Comparison of ENCODE assay signal across 15 cellular contexts in genomic region chr3:30440880-30441279, GRCh38.
DNase-seq lines count a peak whose midpoint lies in the region; ATAC-seq, FAIRE-seq and TF ChIP-seq lines count a peak whose summit lies in the region.
"Had no signal": no experiment of that assay in that cellular context is flagged by ENCODE, and none has a peak within 500 bp of the region (broad histone marks: within the 10 kb centered on the region; RNA-seq: fewer than 3 reads in every experiment).

No MANE protein-coding gene starts in this region.

- H3K9ac ChIP-seq in liver (ENCODE audit: low read depth in 1 of 2, low read length in 2 of 2): no peak overlapping the region
- no peak overlapping the region for H3K9ac ChIP-seq in HepG2 (ENCODE audit: insufficient read depth, low read depth, low read length)

- no peak for TF ChIP-seq RAD21 in liver (IDR thresholded peaks at IDR 0.05)
- TF ChIP-seq RAD21 in HepG2 (CRISPR knock-in tag; IDR thresholded peaks at IDR 0.05): no peak

- no peak overlapping the region for H3K4me3 Mint-ChIP-seq in stimulated activated memory B cell treated with anti-CD40 and anti-IgM and Interleukin-4, amounts not matched to agents 10 μg/mL and 1 μg/mL and 100 μg/mL, for 72 hours
- H3K4me3 Mint-ChIP-seq: activated T-cell treated with anti-CD3 and anti-CD28 coated beads, Interleukin-2, amount 50 U/mL, for 24 hours; effector memory CD8-positive, alpha-beta T cell; IgD-negative memory B cell; T-helper 1 cell treated with Interleukin-12 subunit alpha and Interleukin-12 subunit beta and Interleukin-4 antibody, amounts not matched to agents 30 μg/mL and 1 μg/mL, for 36 hours had no signal

- CTCF ChIA-PET in HepG2 (lab: Yijun Ruan, JAX; ENCODE audit: low intra/inter-chr PET ratio, low total read pairs): no interaction called here

- no peak overlapping the region for H3K27ac ChIP-seq in liver (ENCODE audit: low read depth in 1 of 2, low read length in 2 of 2)
- H3K27ac ChIP-seq in HepG2 (ENCODE audit: extremely low read length, insufficient read depth, low read length): no peak overlapping the region
- peak overlapping the region; percentile 12 to 44 for H3K27ac ChIP-seq in prostate gland
- H3K27ac ChIP-seq: right lobe of liver had no signal

- no peak for DNase-seq in HepG2 (ENCODE audit: low spot score)
- peak in 1 of 2 donors; percentile 42 for DNase-seq in left colon
- peak; percentile 32 for DNase-seq in prostate gland (ENCODE audit: low spot score)
- no peak for DNase-seq in AML-193 (lab: John Stamatoyannopoulos, UW)
- DNase-seq: 8988T; activated T-cell treated with anti-CD3 and anti-CD28 coated beads, Interleukin-2, amount 50 U/mL, for 24 hours; effector memory CD8-positive, alpha-beta T cell; NCI-H1417 treated with DMSO at 0.1 percent for 48 hours; right lobe of liver had no signal

- intact Hi-C loops in HepG2 (cut with micrococcal nuclease; ENCODE audit: unreplicated experiment) (no loop called here), left colon (cut with DNase I, micrococcal nuclease) (no loop called here), prostate gland (cut with DNase I) (loop anchor here (2.0 to 5.0 kb wide), 3 partner anchors 78 to 241 kb away; partner anchors contain the start of gene TGFBR2)

- BruUV-seq in HepG2 (replicated peaks; lab: Mats Ljungman, UMichigan): no TSS peak

- WGBS in liver: 65% methylated on average over 3 of the region's 3 CpGs
- 91% methylated on average over 3 of the region's 3 CpGs for WGBS in HepG2 (ENCODE audit: low lambda C conversion rate)
- 16% methylated on average over 3 of the region's 3 CpGs for WGBS in prostate gland

- no peaks in the 10 kb centered on the region for H3K36me3 Mint-ChIP-seq in stimulated activated memory B cell treated with anti-CD40 and anti-IgM and Interleukin-4, amounts not matched to agents 10 μg/mL and 1 μg/mL and 100 μg/mL, for 72 hours
- H3K36me3 Mint-ChIP-seq: IgD-negative memory B cell had no signal

- H3K27me3 ChIP-seq in liver (ENCODE audit: control insufficient read depth in 4 of 4, insufficient read depth in 4 of 4, low read length in 3 of 4) (no peaks in the 10 kb centered on the region), HepG2 (ENCODE audit: control insufficient read depth in 1 of 2, insufficient read depth in 2 of 2, low read length in 2 of 2) (no peaks in the 10 kb centered on the region), prostate gland (replicated peaks; ENCODE audit: insufficient read depth) (no peaks in the 10 kb centered on the region)
- H3K27me3 ChIP-seq: right lobe of liver had no signal

- in situ Hi-C loops in HepG2 (cut with HindIII; ENCODE audit: extremely low pct_ligation_motif_present, low pct_unique_long_range_greater_than_20kb): no loop called here

- H3K4me1 Mint-ChIP-seq in stimulated activated memory B cell treated with anti-CD40 and anti-IgM and Interleukin-4, amounts not matched to agents 10 μg/mL and 1 μg/mL and 100 μg/mL, for 72 hours: peaks cover 27% of the 10 kb centered on the region

- no peaks in the 10 kb centered on the region for H3K27me3 Mint-ChIP-seq in stimulated activated memory B cell treated with anti-CD40 and anti-IgM and Interleukin-4, amounts not matched to agents 10 μg/mL and 1 μg/mL and 100 μg/mL, for 72 hours
- H3K27me3 Mint-ChIP-seq: activated T-cell treated with anti-CD3 and anti-CD28 coated beads, Interleukin-2, amount 50 U/mL, for 24 hours; effector memory CD8-positive, alpha-beta T cell had no signal

- H3K4me1 ChIP-seq in liver (ENCODE audit: control insufficient read depth in 4 of 4, insufficient read depth in 4 of 4, low read length in 3 of 4) (no peaks in the 10 kb centered on the region), HepG2 (ENCODE audit: insufficient read depth, low read length) (peaks cover 19% of the 10 kb centered on the region), prostate gland (replicated peaks) (no peaks in the 10 kb centered on the region)
- H3K4me1 ChIP-seq: right lobe of liver had no signal

- no peak overlapping the region for H3K4me2 ChIP-seq in HepG2 (ENCODE audit: low read depth, low read length)

- H3K4me3 ChIP-seq in liver (ENCODE audit: low read depth in 1 of 3, low read length in 3 of 3) (no peak overlapping the region), HepG2 (replicated peaks in 1 of 3; ENCODE audit: insufficient read depth in 1 of 3, low read depth in 2 of 3, low read length in 3 of 3) (no peak overlapping the region), prostate gland (no peak overlapping the region)
- H3K4me3 ChIP-seq: right lobe of liver had no signal

- FAIRE-seq in HepG2 (lab: Jason Lieb, UNC): no peak

- no peak for TF ChIP-seq EP300 in HepG2 (IDR thresholded peaks at IDR 0.05; ENCODE audit: low read depth in 2 of 2, low read length in 2 of 2)
- TF ChIP-seq EP300 in HepG2 (CRISPR knock-in tag; IDR thresholded peaks at IDR 0.05; ENCODE audit: borderline replicate concordance): no peak

- H3K36me3 ChIP-seq in liver (ENCODE audit: control insufficient read depth in 4 of 4, insufficient read depth in 3 of 4, low read depth in 1 of 4, low read length in 3 of 4) (no peaks in the 10 kb centered on the region), HepG2 (replicated peaks in 1 of 2; ENCODE audit: control insufficient read depth in 1 of 2, insufficient read depth in 2 of 2, low read length in 2 of 2) (no peaks in the 10 kb centered on the region), prostate gland (no peaks in the 10 kb centered on the region)
- H3K36me3 ChIP-seq: right lobe of liver had no signal

- H3K9me3 Mint-ChIP-seq in stimulated activated memory B cell treated with anti-CD40 and anti-IgM and Interleukin-4, amounts not matched to agents 10 μg/mL and 1 μg/mL and 100 μg/mL, for 72 hours: peaks cover 3% of the 10 kb centered on the region
- H3K9me3 Mint-ChIP-seq: effector memory CD8-positive, alpha-beta T cell; IgD-negative memory B cell had no signal

- ATAC-seq in HepG2: no peak
- peak; percentile 27 for ATAC-seq in left colon
- no peak for ATAC-seq in GM19035 (IDR thresholded peaks at IDR 0.05; ENCODE audit: unreplicated experiment)
- ATAC-seq in stimulated activated memory B cell treated with anti-CD40 and anti-IgM and Interleukin-4, amounts not matched to agents 10 μg/mL and 1 μg/mL and 100 μg/mL, for 72 hours: no peak
- no peak for ATAC-seq in HG02973 (IDR thresholded peaks at IDR 0.05; ENCODE audit: unreplicated experiment)
- ATAC-seq: effector memory CD8-positive, alpha-beta T cell had no signal

- no peak overlapping the region for H2AFZ ChIP-seq in HepG2 (ENCODE audit: low read length)

- no peaks in the 10 kb centered on the region for H4K20me1 ChIP-seq in HepG2 (ENCODE audit: insufficient read depth, low read length)

- TF ChIP-seq CTCF in liver (IDR thresholded peaks at IDR 0.05; ENCODE audit: low read depth, low read length, missing input control) (no peak), HepG2 (CRISPR knock-in tag; IDR thresholded peaks at IDR 0.05) (no peak), prostate gland (IDR thresholded peaks at IDR 0.05) (no peak)

- POLR2A ChIA-PET in HepG2 (lab: Yijun Ruan, JAX): no interaction called here

- no peak for TF ChIP-seq POLR2A in HepG2 (IDR thresholded peaks at IDR 0.05; ENCODE audit: insufficient read depth in 1 of 2, low read depth in 2 of 2, low read length in 2 of 2)
- TF ChIP-seq POLR2A in prostate gland (IDR thresholded peaks at IDR 0.05): no peak

- no peak overlapping the region for H3K27ac Mint-ChIP-seq in stimulated activated memory B cell treated with anti-CD40 and anti-IgM and Interleukin-4, amounts not matched to agents 10 μg/mL and 1 μg/mL and 100 μg/mL, for 72 hours
- H3K27ac Mint-ChIP-seq: activated T-cell treated with anti-CD3 and anti-CD28 coated beads, Interleukin-2, amount 50 U/mL, for 24 hours; effector memory CD8-positive, alpha-beta T cell; IgD-negative memory B cell; T-helper 1 cell treated with Interleukin-12 subunit alpha and Interleukin-12 subunit beta and Interleukin-4 antibody, amounts not matched to agents 30 μg/mL and 1 μg/mL, for 36 hours had no signal

- no peaks in the 10 kb centered on the region for H3K79me2 ChIP-seq in HepG2 (ENCODE audit: insufficient read depth, low read length)

- no peaks in the 10 kb centered on the region for H3K9me3 ChIP-seq in liver (ENCODE audit: control insufficient read depth in 4 of 4, low read length in 3 of 4)
- no peaks in the 10 kb centered on the region for H3K9me3 ChIP-seq in HepG2 (ENCODE audit: low read length)
- H3K9me3 ChIP-seq in prostate gland: no peaks in the 10 kb centered on the region
- H3K9me3 ChIP-seq: right lobe of liver had no signal

TF ChIP-seq in liver, 16 proteins besides CTCF, POLR2A, EP300 and RAD21:
- TF ChIP-seq FOXA1 (IDR thresholded peaks at IDR 0.05) (no peak), EGR1 (IDR thresholded peaks at IDR 0.05; ENCODE audit: low read depth in 2 of 2) (no peak), SP1 (IDR thresholded peaks at IDR 0.05) (peak; percentile 18)

TF ChIP-seq in HepG2, 621 proteins besides CTCF, POLR2A, EP300 and RAD21:
- TF ChIP-seq HNRNPLL (IDR thresholded peaks at IDR 0.05; ENCODE audit: low read depth, low read length, poor library complexity, severe bottlenecking): no peak

Comparison
In these comparisons a context has a peak if more than half of its experiments do, and no peak if none do; other contexts are left out.
1. H3K27ac ChIP-seq: peak in prostate gland (2 of 2); none in liver (0 of 2) and HepG2 (single experiment).